In genomic region chr9:131559416-131560000, GRCh38 we compare ENCODE assay signal across 28 cellular contexts. TPM values are rescaled to one million over a fixed set of nuclear protein-coding genes. Genes with fewer than 3 reads are reported as not detected.
DNase-seq lines count a peak whose midpoint lies in the region; ATAC-seq and TF ChIP-seq lines count a peak whose summit lies in the region.
"Had no signal": no experiment of that assay in that cellular context is flagged by ENCODE, and none has a peak within 500 bp of the region (broad histone marks: within the 10 kb centered on the region; RNA-seq: fewer than 3 reads in every experiment).

No MANE protein-coding gene starts in this region.

- no peaks in the 10 kb centered on the region for H3K9me3 ChIP-seq in DND-41 (ENCODE audit: insufficient read depth, low read length, severe bottlenecking)
- no peaks in the 10 kb centered on the region for H3K9me3 ChIP-seq in right lobe of liver
- H3K9me3 ChIP-seq in esophagus squamous epithelium, result peaks cover 0 to 13% (median 9%) of the 10 kb centered on the region in 3 donors
- H3K9me3 ChIP-seq: mucosa of descending colon, testis had no signal

- H3K36me3 ChIP-seq in DND-41 (ENCODE audit: insufficient read depth, low read length) (no peaks in the 10 kb centered on the region), right lobe of liver (no peaks in the 10 kb centered on the region), esophagus squamous epithelium (no peaks in the 10 kb centered on the region)
- H3K36me3 ChIP-seq: sigmoid colon had no signal

- H3K4me3 ChIP-seq in DND-41 (ENCODE audit: low read depth in 1 of 2, low read length in 2 of 2), result no peak overlapping the region
- H3K4me3 ChIP-seq in right lobe of liver, result no peak overlapping the region
- H3K4me3 ChIP-seq in esophagus squamous epithelium, result no peak overlapping the region
- H3K4me3 ChIP-seq: hepatocyte, lung, mucosa of descending colon, sigmoid colon, testis had no signal

- whole genome bisulfite sequencing in right lobe of liver (ENCODE audit: insufficient coverage, low coverage, low lambda C conversion rate, missing lambda C conversion rate), result 57% methylated on average over 1 of the region's 1 CpG
- WGBS in esophagus squamous epithelium, 2 donors, result 75 to 80% methylated on average over 1 of the region's 1 CpG

- no peaks in the 10 kb centered on the region for H3K4me1 Mint-ChIP-seq in IgD-negative memory B cell
- H3K4me1 Mint-ChIP-seq: nephron progenitor cell had no signal

- H2AFZ ChIP-seq in DND-41 (ENCODE audit: low read depth, low read length), result no peak overlapping the region
- H2AFZ ChIP-seq: hepatocyte had no signal

- no peak overlapping the region for H3K4me2 ChIP-seq in DND-41 (ENCODE audit: insufficient read depth, low read length)
- H3K4me2 ChIP-seq: hepatocyte had no signal

- no peak overlapping the region for H3K4me3 Mint-ChIP-seq in IgD-negative memory B cell
- H3K4me3 Mint-ChIP-seq: activated CD8-positive, alpha-beta T cell treated with anti-CD3 and anti-CD28 coated beads for 36 hours; CD14-positive monocyte; nephron progenitor cell had no signal

- H3K9me3 Mint-ChIP-seq in IgD-negative memory B cell, result peaks cover 0 to 6% (median 0%) of the 10 kb centered on the region in 3 donors

- H3K27me3 ChIP-seq in DND-41 (ENCODE audit: insufficient read depth, low read length, poor library complexity) (no peaks in the 10 kb centered on the region), right lobe of liver (no peaks in the 10 kb centered on the region), esophagus squamous epithelium (peaks cover 0 to 27% (median 0%) of the 10 kb centered on the region in 4 donors)
- H3K27me3 ChIP-seq: testis had no signal

- peaks cover 2% of the 10 kb centered on the region for H3K36me3 Mint-ChIP-seq in IgD-negative memory B cell
- H3K36me3 Mint-ChIP-seq: CD14-positive monocyte had no signal

- TF ChIP-seq POLR2A in right lobe of liver (IDR thresholded peaks at IDR 0.05), result no peak
- TF ChIP-seq POLR2A in esophagus squamous epithelium (IDR thresholded peaks at IDR 0.05), result no peak

- ATAC-seq in DND-41 (ENCODE audit: insufficient read depth, low read depth) (no peak), right lobe of liver (peak; percentile 23 to 46 (median 30)), GM21447 (IDR thresholded peaks at IDR 0.05; ENCODE audit: unreplicated experiment) (no peak)
- ATAC-seq: activated CD4-positive, CD25-positive, alpha-beta regulatory T cell treated with anti-CD3 and anti-CD28 coated beads, Interleukin-2, amount 50 U/mL, for 24 hours; activated CD8-positive, alpha-beta T cell treated with anti-CD3 and anti-CD28 coated beads for 36 hours; mucosa of descending colon had no signal

- H3K27me3 Mint-ChIP-seq in IgD-negative memory B cell, result peaks cover 12% of the 10 kb centered on the region

- no peak for DNase-seq in DND-41
- DNase-seq in right lobe of liver, result no peak
- no peak for DNase-seq in esophagus squamous epithelium (lab: John Stamatoyannopoulos, UW)
- no peak for DNase-seq in NCI-H2029 treated with DMSO at 0.1 percent for 48 hours (lab: John Stamatoyannopoulos, UW)
- DNase-seq: activated CD8-positive, alpha-beta T cell treated with anti-CD3 and anti-CD28 coated beads for 36 hours; activated effector memory CD4-positive, alpha-beta T cell treated with anti-CD3 and anti-CD28 coated beads, Interleukin-2, amount 50 U/mL, for 16 hours; effector CD8-positive, alpha-beta T cell; erythroblast; HCEC 1CT; KG1; mucosa of descending colon; NCI-H187; NCI-H526; nephron progenitor cell; sigmoid colon; stimulated activated naive CD4-positive, alpha-beta T cell treated with Interleukin-2 at 50 U/mL for 16 hours; SW 1271; testis had no signal

- H3K4me1 ChIP-seq in DND-41 (ENCODE audit: insufficient read depth, low read length), result no peaks in the 10 kb centered on the region
- no peaks in the 10 kb centered on the region for H3K4me1 ChIP-seq in right lobe of liver
- no peaks in the 10 kb centered on the region for H3K4me1 ChIP-seq in esophagus squamous epithelium
- H3K4me1 ChIP-seq: sigmoid colon, testis had no signal

- H3K27ac ChIP-seq in DND-41 (ENCODE audit: low read length) (no peak overlapping the region), VCaP (no peak overlapping the region), right lobe of liver (no peak overlapping the region), esophagus squamous epithelium (no peak overlapping the region)
- H3K27ac ChIP-seq: hepatocyte, sigmoid colon, testis had no signal

- TF ChIP-seq CTCF in DND-41 (IDR thresholded peaks at IDR 0.05; ENCODE audit: borderline replicate concordance, extremely low read depth, low read length, poor library complexity, severe bottlenecking), result peak; percentile 11
- TF ChIP-seq CTCF in VCaP (conservative IDR thresholded peaks at IDR 0.05), result peak; percentile 29; the same call in 1 of the 2 replicates
- TF ChIP-seq CTCF in right lobe of liver (IDR thresholded peaks at IDR 0.05), result peak in 2 of 4 donors; percentile 27 to 41
- no peak for TF ChIP-seq CTCF in esophagus squamous epithelium (IDR thresholded peaks at IDR 0.05)

- no peak overlapping the region for H3K9ac ChIP-seq in DND-41 (ENCODE audit: low read depth, low read length)

- H3K79me2 ChIP-seq in DND-41 (ENCODE audit: insufficient read depth, low read length), result no peaks in the 10 kb centered on the region
- H3K79me2 ChIP-seq: hepatocyte had no signal

- intact Hi-C loops in right lobe of liver (cut with DNase I) (no loop called here), esophagus squamous epithelium (cut with DNase I) (no loop called here)

- H3K27ac Mint-ChIP-seq in IgD-negative memory B cell, result peak overlapping the region in 2 of 3 donors; percentile 31 to 50
- H3K27ac Mint-ChIP-seq: activated CD8-positive, alpha-beta T cell treated with anti-CD3 and anti-CD28 coated beads for 36 hours; CD14-positive monocyte; nephron progenitor cell had no signal

- H4K20me1 ChIP-seq in DND-41 (ENCODE audit: insufficient read depth, low read length), result no peaks in the 10 kb centered on the region

RNA-seq across cellular contexts. Expression of gene PRRT1B, which starts 14.2 kb away (rescaled TPM):
- not detected for polyA plus RNA-seq in IgD-negative memory B cell
- total RNA-seq in right lobe of liver, result 1 to 10 TPM in 4 of 6 experiments, under 1 TPM in 2; 0.25 to 7.3 (median 2.4) TPM
- total RNA-seq in esophagus squamous epithelium, result not detected
- total RNA-seq: activated CD8-positive, alpha-beta T cell treated with anti-CD3 and anti-CD28 coated beads for 36 hours; cerebellum; frontal cortex; posterior vena cava; sigmoid colon had no signal
- polyA plus RNA-seq: CD14-positive monocyte had no signal

RNA-seq across cellular contexts. Expression of gene UCK1, which starts 28.4 kb away (rescaled TPM):
- polyA plus RNA-seq in IgD-negative memory B cell, result 26.2 TPM
- total RNA-seq in right lobe of liver (10 to 100 TPM; 18.4 to 32.1 (median 27.8) TPM), esophagus squamous epithelium (10 to 100 TPM; 17.3 to 39.1 (median 24.8) TPM)

RNA-seq across cellular contexts. Expression of gene POMT1, which starts 56.8 kb away (rescaled TPM):
- polyA plus RNA-seq in IgD-negative memory B cell, result 5.1 TPM
- total RNA-seq in right lobe of liver (10 to 100 TPM; 14.3 to 17.7 (median 15.7) TPM), esophagus squamous epithelium (10 to 100 TPM; 14.6 to 27.8 (median 18.4) TPM)

Comparison
In these comparisons a context has a peak if more than half of its experiments do, and no peak if none do; other contexts are left out.
1. ATAC-seq: peak in right lobe of liver (4 of 4); none in DND-41 (single experiment) and GM21447 (single experiment).
2. CTCF ChIP-seq: peak in DND-41 (single experiment) and VCaP (single experiment); none in esophagus squamous epithelium (0 of 6).